ENCODE assay signal across 10 cellular contexts in the genomic region with DNA sequence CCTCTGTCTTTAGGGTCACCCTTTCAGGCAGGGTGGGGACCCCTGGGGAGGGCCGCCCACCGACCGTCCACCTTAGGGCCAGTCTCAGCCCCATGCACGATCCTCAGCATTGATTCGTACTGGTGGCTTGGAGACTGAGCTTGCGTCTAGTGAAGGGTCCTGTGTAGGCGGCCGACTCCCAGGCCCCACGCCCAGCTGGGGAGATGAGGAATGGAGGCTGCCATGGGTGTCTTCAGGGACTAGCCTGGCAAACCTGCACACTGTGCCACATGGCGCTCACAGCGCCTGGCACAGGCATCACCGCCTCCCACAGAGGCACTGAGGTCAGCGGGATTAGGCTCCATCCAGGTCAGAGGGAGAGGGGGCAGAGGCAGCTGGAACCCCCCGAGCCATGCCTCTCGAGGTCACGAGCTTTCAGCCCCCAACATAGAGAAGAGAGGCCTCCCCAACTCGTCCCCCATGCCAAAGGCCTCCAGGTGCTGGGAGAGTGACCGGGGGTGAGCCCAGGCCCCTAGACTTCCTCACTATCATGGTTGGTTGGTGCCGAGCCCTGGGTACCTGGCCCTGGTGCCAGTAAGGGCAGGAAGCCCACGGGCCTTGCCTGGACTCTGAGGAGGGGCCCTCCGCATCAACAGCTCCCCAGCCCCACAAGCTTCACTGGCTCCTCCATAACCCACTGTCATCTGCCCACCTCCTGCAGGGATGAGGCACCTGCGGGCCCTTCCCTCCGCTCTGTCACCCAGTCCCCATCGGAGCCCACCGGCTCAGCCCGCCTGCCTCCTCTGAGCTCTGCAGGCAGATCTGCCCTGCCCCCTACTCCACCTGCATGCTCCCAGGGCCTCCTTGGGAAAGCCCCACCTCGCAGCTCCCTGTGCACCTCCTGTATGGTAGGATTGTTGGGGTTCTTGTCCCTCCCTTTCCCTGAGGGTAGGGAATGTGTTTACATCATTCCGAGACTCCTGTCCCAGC.
"Had no signal": no experiment of that assay in that cellular context is flagged by ENCODE, and none has a peak within 500 bp of the region (broad histone marks: within the 10 kb centered on the region; RNA-seq: fewer than 3 reads in every experiment).

No MANE protein-coding gene starts in this region.

- H3K27me3 ChIP-seq: gastroesophageal sphincter, right lobe of liver, spleen had no signal

- H3K4me1 ChIP-seq: gastroesophageal sphincter, right lobe of liver, spleen had no signal

- H3K4me3 ChIP-seq: gastroesophageal sphincter, right lobe of liver, spleen had no signal

- H3K9me3 ChIP-seq: gastroesophageal sphincter, right lobe of liver, spleen had no signal

- H3K36me3 ChIP-seq: gastroesophageal sphincter, right lobe of liver, spleen had no signal

- DNase-seq: activated CD4-positive, alpha-beta memory T cell treated with anti-CD3 and anti-CD28 coated beads, Interleukin-2, amount 10 ng/mL, durations not matched to agents 7 days and 5 days; activated CD8-positive, alpha-beta memory T cell treated with anti-CD3 and anti-CD28 coated beads, Interleukin-2, amount 50 U/mL, for 4 hours; activated gamma-delta T cell; activated T-cell treated with anti-CD3 and anti-CD28 coated beads, Interleukin-2, amount 50 U/mL, for 48 hours; dermis blood vessel endothelial cell; effector memory CD8-positive, alpha-beta T cell; spleen had no signal

- ATAC-seq: activated naive CD4-positive, alpha-beta T cell treated with anti-CD3 and anti-CD28 coated beads, Interleukin-2, amount 50 U/mL, for 72 hours; effector memory CD8-positive, alpha-beta T cell; gastroesophageal sphincter had no signal

- H3K27ac ChIP-seq: gastroesophageal sphincter, right lobe of liver, spleen had no signal
